ENCODE assay signal across 1 cellular context in the genomic region with DNA sequence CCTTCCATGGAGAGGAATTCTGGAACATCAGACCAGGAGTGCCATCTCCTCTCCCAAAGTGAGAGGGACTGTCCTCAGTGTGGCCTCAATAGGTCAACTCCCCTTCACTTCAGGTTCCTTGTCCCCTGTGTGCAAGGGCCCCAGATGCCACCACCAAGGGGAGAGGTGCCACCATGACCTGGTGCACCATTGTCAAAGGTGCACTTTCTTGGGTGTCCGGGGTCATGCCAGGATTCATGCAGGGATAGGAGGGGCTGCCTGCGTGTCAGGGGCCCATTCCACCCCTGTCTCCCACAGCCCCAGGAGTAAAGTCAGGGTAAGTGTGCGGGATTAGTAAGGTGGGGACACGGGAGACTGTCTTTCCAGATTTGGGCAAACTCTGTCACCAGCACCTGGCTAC.
TF ChIP-seq lines count a peak whose summit lies in the region.

No MANE protein-coding gene starts in this region.

TF ChIP-seq in IMR-90, 13 proteins besides CTCF, POLR2A, EP300 and RAD21:
- no peak for TF ChIP-seq MAFK (IDR thresholded peaks at IDR 0.05; ENCODE audit: low read depth, low read length)
- no peak for TF ChIP-seq NFE2L2 (IDR thresholded peaks at IDR 0.05; ENCODE audit: low read depth, low read length)
- TF ChIP-seq MXI1 (IDR thresholded peaks at IDR 0.05; ENCODE audit: borderline replicate concordance, low read depth, low read length): no peak
- TF ChIP-seq MAZ (IDR thresholded peaks at IDR 0.05; ENCODE audit: borderline replicate concordance, low read depth, low read length): no peak
- TF ChIP-seq CHD1 (IDR thresholded peaks at IDR 0.05; ENCODE audit: low read depth, low read length): no peak
- TF ChIP-seq CEBPB (IDR thresholded peaks at IDR 0.05; ENCODE audit: low read depth, low read length): no peak
- TF ChIP-seq, protein P1, sequence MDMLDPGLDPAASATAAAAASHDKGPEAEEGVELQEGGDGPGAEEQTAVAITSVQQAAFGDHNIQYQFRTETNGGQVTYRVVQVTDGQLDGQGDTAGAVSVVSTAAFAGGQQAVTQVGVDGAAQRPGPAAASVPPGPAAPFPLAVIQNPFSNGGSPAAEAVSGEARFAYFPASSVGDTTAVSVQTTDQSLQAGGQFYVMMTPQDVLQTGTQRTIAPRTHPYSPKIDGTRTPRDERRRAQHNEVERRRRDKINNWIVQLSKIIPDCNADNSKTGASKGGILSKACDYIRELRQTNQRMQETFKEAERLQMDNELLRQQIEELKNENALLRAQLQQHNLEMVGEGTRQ (IDR thresholded peaks at IDR 0.05; ENCODE audit: low read depth, low read length): no peak
- TF ChIP-seq RFX5 (IDR thresholded peaks at IDR 0.05; ENCODE audit: low read depth, low read length): no peak
- TF ChIP-seq SMC3 (IDR thresholded peaks at IDR 0.05; ENCODE audit: low read depth, low read length): no peak
- TF ChIP-seq BHLHE40 (IDR thresholded peaks at IDR 0.05; ENCODE audit: low read depth, low read length): no peak
- no peak for TF ChIP-seq RCOR1 (IDR thresholded peaks at IDR 0.05; ENCODE audit: insufficient replicate concordance, low read length)
- TF ChIP-seq, protein P2, sequence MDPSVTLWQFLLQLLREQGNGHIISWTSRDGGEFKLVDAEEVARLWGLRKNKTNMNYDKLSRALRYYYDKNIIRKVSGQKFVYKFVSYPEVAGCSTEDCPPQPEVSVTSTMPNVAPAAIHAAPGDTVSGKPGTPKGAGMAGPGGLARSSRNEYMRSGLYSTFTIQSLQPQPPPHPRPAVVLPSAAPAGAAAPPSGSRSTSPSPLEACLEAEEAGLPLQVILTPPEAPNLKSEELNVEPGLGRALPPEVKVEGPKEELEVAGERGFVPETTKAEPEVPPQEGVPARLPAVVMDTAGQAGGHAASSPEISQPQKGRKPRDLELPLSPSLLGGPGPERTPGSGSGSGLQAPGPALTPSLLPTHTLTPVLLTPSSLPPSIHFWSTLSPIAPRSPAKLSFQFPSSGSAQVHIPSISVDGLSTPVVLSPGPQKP (IDR thresholded peaks at IDR 0.05; ENCODE audit: borderline replicate concordance, low read depth, low read length): no peak
- no peak for TF ChIP-seq FOS (IDR thresholded peaks at IDR 0.05; ENCODE audit: low read depth, low read length)
